ENCODE assay signal across 35 cellular contexts in the genomic region with DNA sequence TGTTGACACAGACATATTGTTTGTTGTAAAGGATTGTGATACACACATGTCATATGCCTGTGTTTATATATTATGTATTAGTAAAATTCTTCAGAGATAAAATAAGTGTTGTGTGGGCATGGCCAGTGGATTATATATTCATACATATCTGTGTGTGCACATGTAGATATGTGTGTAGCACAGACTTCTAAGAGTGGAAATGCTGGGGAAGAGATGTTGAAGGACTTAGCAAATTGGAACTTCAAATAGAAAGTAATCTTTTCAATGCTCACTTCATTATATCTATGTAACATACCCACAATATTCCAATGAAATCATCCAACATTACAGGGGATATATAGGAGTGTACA.
"Had no signal": no experiment of that assay in that cellular context is flagged by ENCODE, and none has a peak within 500 bp of the region (broad histone marks: within the 10 kb centered on the region; RNA-seq: fewer than 3 reads in every experiment).

No MANE protein-coding gene starts in this region.

- H3K36me3 ChIP-seq: adrenal gland, cardiac muscle cell had no signal

- H3K27ac Mint-ChIP-seq: activated B cell treated with CpG ODN at 0.5 μM for 24 hours; activated CD4-positive, alpha-beta memory T cell treated with anti-CD3 and anti-CD28 coated beads for 36 hours; activated CD4-positive, alpha-beta T cell treated with anti-CD3 and anti-CD28 coated beads, Interleukin-2, amount 10 ng/mL, durations not matched to agents 24 days and 14 days; activated CD8-positive, alpha-beta T cell treated with anti-CD3 and anti-CD28 coated beads for 36 hours; activated naive CD4-positive, alpha-beta T cell treated with anti-CD3 and anti-CD28 coated beads for 36 hours; activated naive CD4-positive, alpha-beta T cell treated with anti-CD3 and anti-CD28 coated beads, Interleukin-2, amount 50 U/mL, for 72 hours; activated naive CD8-positive, alpha-beta T cell treated with anti-CD3 and anti-CD28 coated beads for 36 hours; activated T-cell treated with anti-CD3 and anti-CD28 coated beads, Interleukin-2, amount 50 U/mL, for 72 hours; activated T-helper 1 cell treated with anti-CD3 and anti-CD28 coated beads, Interleukin-12 subunit alpha, Interleukin-12 subunit beta, Interleukin-2, Interleukin-4 antibody, amounts not matched to agents 30 ng/mL and 10 ng/mL and 1 ng/mL, durations not matched to agents 14 hours and 24 hours and 36 hours; activated T-helper 17 cell treated with anti-CD3 and anti-CD28 coated beads, Interleukin-2, amount 50 U/mL, for 72 hours; T-helper 1 cell treated with Interleukin-12 subunit alpha and Interleukin-12 subunit beta and Interleukin-4 antibody, amounts not matched to agents 30 μg/mL and 1 μg/mL, for 36 hours; T-helper 2 cell treated with Interferon-gamma antibody and Interleukin-4, amounts not matched to agents 5 μg/mL and 100 μg/mL, for 36 hours had no signal

- H3K9me3 Mint-ChIP-seq: activated B cell treated with CpG ODN at 0.5 μM for 24 hours; activated CD4-positive, alpha-beta memory T cell treated with anti-CD3 and anti-CD28 coated beads for 36 hours; activated CD4-positive, alpha-beta T cell treated with anti-CD3 and anti-CD28 coated beads, Interleukin-2, amount 10 ng/mL, durations not matched to agents 24 days and 14 days; activated CD8-positive, alpha-beta T cell treated with anti-CD3 and anti-CD28 coated beads for 36 hours; activated naive CD4-positive, alpha-beta T cell treated with anti-CD3 and anti-CD28 coated beads for 36 hours; activated naive CD4-positive, alpha-beta T cell treated with anti-CD3 and anti-CD28 coated beads, Interleukin-2, amount 50 U/mL, for 72 hours; activated naive CD8-positive, alpha-beta T cell treated with anti-CD3 and anti-CD28 coated beads for 36 hours; activated T-helper 1 cell treated with anti-CD3 and anti-CD28 coated beads, Interleukin-12 subunit alpha, Interleukin-12 subunit beta, Interleukin-2, Interleukin-4 antibody, amounts not matched to agents 30 ng/mL and 10 ng/mL and 1 ng/mL, durations not matched to agents 14 hours and 24 hours and 36 hours; activated T-helper 17 cell treated with anti-CD3 and anti-CD28 coated beads, Interleukin-2, amount 50 U/mL, for 72 hours; central memory CD8-positive, alpha-beta T cell; T-helper 1 cell treated with Interleukin-12 subunit alpha and Interleukin-12 subunit beta and Interleukin-4 antibody, amounts not matched to agents 30 μg/mL and 1 μg/mL, for 36 hours; T-helper 2 cell treated with Interferon-gamma antibody and Interleukin-4, amounts not matched to agents 5 μg/mL and 100 μg/mL, for 36 hours had no signal

- H3K27ac ChIP-seq: adrenal gland, cardiac muscle cell, VCaP had no signal

- H3K4me3 ChIP-seq: adrenal gland, cardiac muscle cell had no signal

- ATAC-seq: activated CD8-positive, alpha-beta T cell treated with anti-CD3 and anti-CD28 coated beads for 36 hours; activated naive CD4-positive, alpha-beta T cell treated with anti-CD3 and anti-CD28 coated beads, Interleukin-2, amount 50 U/mL, for 72 hours; activated T-cell treated with anti-CD3 and anti-CD28 coated beads, Interleukin-2, amount 50 U/mL, for 72 hours; activated T-helper 17 cell treated with anti-CD3 and anti-CD28 coated beads, Interleukin-2, amount 50 U/mL, for 72 hours had no signal

- DNase-seq: activated B cell treated with CpG ODN at 0.5 μM for 24 hours; activated CD4-positive, alpha-beta memory T cell treated with anti-CD3 and anti-CD28 coated beads for 36 hours; activated CD4-positive, alpha-beta T cell treated with anti-CD3 and anti-CD28 coated beads for 4 hours; activated CD4-positive, alpha-beta T cell treated with anti-CD3 and anti-CD28 coated beads, Interleukin-2, amount 10 ng/mL, durations not matched to agents 24 days and 14 days; activated CD4-positive, alpha-beta T cell treated with anti-CD3 and anti-CD28 coated beads, Interleukin-2, amount 50 U/mL, for 1 hour; activated CD4-positive, alpha-beta T cell treated with anti-CD3 and anti-CD28 coated beads, Interleukin-2, amount 50 U/mL, for 4 hours; activated CD4-positive, CD25-positive, alpha-beta regulatory T cell treated with anti-CD3 and anti-CD28 coated beads, Interleukin-2, amount 50 U/mL, for 72 hours; activated CD8-positive, alpha-beta memory T cell treated with anti-CD3 and anti-CD28 coated beads, Interleukin-2, amount 50 U/mL, for 4 hours; activated CD8-positive, alpha-beta T cell treated with anti-CD3 and anti-CD28 coated beads for 36 hours; activated effector memory CD4-positive, alpha-beta T cell treated with anti-CD3 and anti-CD28 coated beads, Interleukin-2, amount 50 U/mL, for 16 hours; activated gamma-delta T cell treated with Interleukin-2 at 50 U/mL for 16 hours; activated naive CD4-positive, alpha-beta T cell; activated naive CD4-positive, alpha-beta T cell treated with anti-CD3 and anti-CD28 coated beads for 36 hours; activated naive CD4-positive, alpha-beta T cell treated with anti-CD3 and anti-CD28 coated beads, Interleukin-2, amount 50 U/mL, for 16 hours; activated naive CD8-positive, alpha-beta T cell treated with anti-CD3 and anti-CD28 coated beads for 36 hours; activated T-cell treated with anti-CD3 and anti-CD28 coated beads for 4 hours; activated T-cell treated with anti-CD3 and anti-CD28 coated beads, Interleukin-2, amount 50 U/mL, for 1 hour; activated T-cell treated with anti-CD3 and anti-CD28 coated beads, Interleukin-2, amount 50 U/mL, for 72 hours; adrenal gland; amniotic stem cell; aorta; caudate nucleus; SW 1271; T-helper 1 cell; T-helper 2 cell; T-helper 9 cell had no signal

- H3K4me1 Mint-ChIP-seq: activated B cell treated with CpG ODN at 0.5 μM for 24 hours; activated CD4-positive, alpha-beta T cell treated with anti-CD3 and anti-CD28 coated beads, Interleukin-2, amount 10 ng/mL, durations not matched to agents 24 days and 14 days; activated naive CD8-positive, alpha-beta T cell treated with anti-CD3 and anti-CD28 coated beads for 36 hours; activated T-helper 17 cell treated with anti-CD3 and anti-CD28 coated beads, Interleukin-2, amount 50 U/mL, for 72 hours; central memory CD8-positive, alpha-beta T cell had no signal

- H3K27me3 ChIP-seq: adrenal gland, cardiac muscle cell had no signal

- H3K4me1 ChIP-seq: adrenal gland had no signal

- H3K4me3 Mint-ChIP-seq: activated B cell treated with CpG ODN at 0.5 μM for 24 hours; activated CD4-positive, alpha-beta memory T cell treated with anti-CD3 and anti-CD28 coated beads for 36 hours; activated CD4-positive, alpha-beta T cell treated with anti-CD3 and anti-CD28 coated beads, Interleukin-2, amount 10 ng/mL, durations not matched to agents 24 days and 14 days; activated CD8-positive, alpha-beta T cell treated with anti-CD3 and anti-CD28 coated beads for 36 hours; activated naive CD4-positive, alpha-beta T cell treated with anti-CD3 and anti-CD28 coated beads for 36 hours; activated naive CD8-positive, alpha-beta T cell treated with anti-CD3 and anti-CD28 coated beads for 36 hours; activated T-cell treated with anti-CD3 and anti-CD28 coated beads, Interleukin-2, amount 50 U/mL, for 72 hours; activated T-helper 1 cell treated with anti-CD3 and anti-CD28 coated beads, Interleukin-12 subunit alpha, Interleukin-12 subunit beta, Interleukin-2, Interleukin-4 antibody, amounts not matched to agents 30 ng/mL and 10 ng/mL and 1 ng/mL, durations not matched to agents 14 hours and 24 hours and 36 hours; activated T-helper 17 cell treated with anti-CD3 and anti-CD28 coated beads, Interleukin-2, amount 50 U/mL, for 72 hours; brain; central memory CD8-positive, alpha-beta T cell; T-helper 1 cell treated with Interleukin-12 subunit alpha and Interleukin-12 subunit beta and Interleukin-4 antibody, amounts not matched to agents 30 μg/mL and 1 μg/mL, for 36 hours; T-helper 2 cell treated with Interferon-gamma antibody and Interleukin-4, amounts not matched to agents 5 μg/mL and 100 μg/mL, for 36 hours had no signal

- H3K9me3 ChIP-seq: adrenal gland had no signal

- H3K36me3 Mint-ChIP-seq: activated CD4-positive, alpha-beta memory T cell treated with anti-CD3 and anti-CD28 coated beads for 36 hours; activated naive CD4-positive, alpha-beta T cell treated with anti-CD3 and anti-CD28 coated beads, Interleukin-2, amount 50 U/mL, for 72 hours; activated naive CD8-positive, alpha-beta T cell treated with anti-CD3 and anti-CD28 coated beads for 36 hours; brain had no signal

- H3K27me3 Mint-ChIP-seq: activated CD4-positive, alpha-beta T cell treated with anti-CD3 and anti-CD28 coated beads, Interleukin-2, amount 10 ng/mL, durations not matched to agents 24 days and 14 days; brain; central memory CD8-positive, alpha-beta T cell had no signal
